8 cellular contexts compared by ENCODE assay signal in genomic region chr1:24929091-24929875, GRCh38. TPM values are rescaled to one million over a fixed set of nuclear protein-coding genes. Genes with fewer than 3 reads are reported as not detected.
DNase-seq lines count a peak whose midpoint lies in the region; ATAC-seq lines count a peak whose summit lies in the region.

No MANE protein-coding gene starts in this region.

- no peaks in the 10 kb centered on the region for H3K9me3 Mint-ChIP-seq in activated CD4-positive, alpha-beta T cell treated with anti-CD3 and anti-CD28 coated beads, Interleukin-2, amount 10 ng/mL, durations not matched to agents 7 days and 5 days

- H3K9me3 ChIP-seq in HUES64 (ENCODE audit: insufficient read depth, low read depth, low read length): no peaks in the 10 kb centered on the region
- H3K9me3 ChIP-seq in esophagus (ENCODE audit: control insufficient read depth in 2 of 2, insufficient read depth in 1 of 2, low read depth in 1 of 2, low read length in 1 of 2): no peaks in the 10 kb centered on the region

- H3K36me3 ChIP-seq in HUES64 (ENCODE audit: insufficient read depth, low read length): no peaks in the 10 kb centered on the region
- no peaks in the 10 kb centered on the region for H3K36me3 ChIP-seq in esophagus (ENCODE audit: control insufficient read depth in 2 of 2, insufficient read depth in 2 of 2, low read length in 1 of 2)

- WGBS in HUES64: 1% methylated on average over 91 of the region's 91 CpGs
- WGBS in esophagus, 2 donors: 2 to 3% methylated on average over 61 to 91 of the region's 91 CpGs

- H3K27me3 ChIP-seq in HUES64 (ENCODE audit: insufficient read depth, low read length) (peaks cover 99% of the 10 kb centered on the region), esophagus (ENCODE audit: control insufficient read depth in 1 of 2, insufficient read depth in 2 of 2, low read length in 2 of 2) (peaks cover 7 to 31% of the 10 kb centered on the region in 2 donors)

- H3K4me3 ChIP-seq in HUES64 (ENCODE audit: low read length) (peak overlapping the region; percentile 51), esophagus (ENCODE audit: low read depth in 1 of 2, low read length in 2 of 2) (peak overlapping the region; percentile 43 to 48)

- peak overlapping the region; percentile 94 for H3K4me3 Mint-ChIP-seq in activated CD4-positive, alpha-beta T cell treated with anti-CD3 and anti-CD28 coated beads, Interleukin-2, amount 10 ng/mL, durations not matched to agents 7 days and 5 days

- peak overlapping the region; percentile 85 for H3K27ac Mint-ChIP-seq in activated CD4-positive, alpha-beta T cell treated with anti-CD3 and anti-CD28 coated beads, Interleukin-2, amount 10 ng/mL, durations not matched to agents 7 days and 5 days

- H3K27me3 Mint-ChIP-seq in activated CD4-positive, alpha-beta T cell treated with anti-CD3 and anti-CD28 coated beads, Interleukin-2, amount 10 ng/mL, durations not matched to agents 7 days and 5 days: no peaks in the 10 kb centered on the region

- H3K27ac ChIP-seq in HUES64 (ENCODE audit: low read depth, low read length): no peak overlapping the region
- peak overlapping the region; percentile 53 to 75 for H3K27ac ChIP-seq in esophagus (ENCODE audit: low read depth in 2 of 2, low read length in 1 of 2)

- peak; percentile 52 for DNase-seq in AG20443 (ENCODE audit: low spot score)
- DNase-seq in activated CD4-positive, alpha-beta T cell treated with anti-CD3 and anti-CD28 coated beads, Interleukin-2, amount 10 ng/mL, durations not matched to agents 7 days and 5 days: peak; percentile 57
- DNase-seq in retina: peak; percentile 71
- no peak for DNase-seq in COR-L47 (lab: John Stamatoyannopoulos, UW)

- CTCF ChIA-PET in activated CD4-positive, alpha-beta T cell treated with anti-CD3 and anti-CD28 coated beads, Interleukin-2, amount 10 ng/mL, durations not matched to agents 7 days and 5 days (lab: Charles Lee): interaction anchor here (0.6 to 9.2 kb wide), 8 partner anchors 12 to 1026 kb away, joined by 3 to 51 read pairs (median 12); no protein-coding TSS in a partner anchor

- POLR2A ChIA-PET in activated CD4-positive, alpha-beta T cell treated with anti-CD3 and anti-CD28 coated beads, Interleukin-2, amount 10 ng/mL, durations not matched to agents 7 days and 5 days (lab: Charles Lee): no interaction called here

- no peak overlapping the region for H3K9ac ChIP-seq in HUES64 (ENCODE audit: low read depth, low read length)

- H3K4me1 ChIP-seq in HUES64 (ENCODE audit: insufficient read depth, low read length) (peaks cover 31% of the 10 kb centered on the region), esophagus (ENCODE audit: control insufficient read depth in 2 of 2, insufficient read depth in 2 of 2, low read length in 1 of 2) (peaks cover 3 to 17% of the 10 kb centered on the region in 2 donors)

- peak; percentile 6 for ATAC-seq in GM19351 (IDR thresholded peaks at IDR 0.05; ENCODE audit: unreplicated experiment)
- ATAC-seq in HG03521 (IDR thresholded peaks at IDR 0.05; ENCODE audit: unreplicated experiment): no peak

- peaks cover 66% of the 10 kb centered on the region for H3K36me3 Mint-ChIP-seq in activated CD4-positive, alpha-beta T cell treated with anti-CD3 and anti-CD28 coated beads, Interleukin-2, amount 10 ng/mL, durations not matched to agents 7 days and 5 days (ENCODE audit: low read depth)

- peaks cover 68% of the 10 kb centered on the region for H3K4me1 Mint-ChIP-seq in activated CD4-positive, alpha-beta T cell treated with anti-CD3 and anti-CD28 coated beads, Interleukin-2, amount 10 ng/mL, durations not matched to agents 7 days and 5 days

RNA-seq across cellular contexts. Expression of gene RUNX3, which starts 0.8 kb away (rescaled TPM):
- 0.25 TPM for polyA plus RNA-seq in HUES64 (2013, experiment 1 of 2)
- 0.38 TPM for polyA plus RNA-seq in HUES64 (2013, experiment 2 of 2)
- total RNA-seq in activated CD4-positive, alpha-beta T cell treated with anti-CD3 and anti-CD28 coated beads, Interleukin-2, amount 10 ng/mL, durations not matched to agents 7 days and 5 days: 100 to 1,000 TPM; 108 to 125 TPM
- polyA plus RNA-seq in esophagus: 1 to 10 TPM in 1 of 2 donors, under 1 TPM in 1; 0.77 to 1.4 TPM
